Comparison of ENCODE assay signal across 12 cellular contexts in genomic region chr10:21529236-21529910, GRCh38. TPM values are rescaled to one million over a fixed set of nuclear protein-coding genes. Genes with fewer than 3 reads are reported as not detected.
A peak's percentile ranks its signal among the peaks of the same experiment; 100 is the strongest.
DNase-seq lines count a peak whose midpoint lies in the region; ATAC-seq, FAIRE-seq and TF ChIP-seq lines count a peak whose summit lies in the region.
"Had no signal": no experiment of that assay in that cellular context is flagged by ENCODE, and none has a peak within 500 bp of the region (broad histone marks: within the 10 kb centered on the region; RNA-seq: fewer than 3 reads in every experiment).

No MANE protein-coding gene starts in this region.

- WGBS in esophagus squamous epithelium, 2 donors, result 39 to 62% methylated on average over 5 of the region's 5 CpGs
- 57 to 58% methylated on average over 5 of the region's 5 CpGs for WGBS in pancreas, 2 donors

- POLR2A ChIA-PET in Caco-2 (lab: Charles Lee), result interaction anchor here (4.4 kb wide), 1 partner anchor 33 kb away, joined by 47 read pairs; no protein-coding TSS in a partner anchor

- H3K4me3 ChIP-seq in Caco-2 (ENCODE audit: low read depth, low read length), result no peak overlapping the region
- H3K4me3 ChIP-seq in MG63, result peak overlapping the region; percentile 63
- peak overlapping the region in 3 of 4 donors; percentile 76 to 85 (median 85) for H3K4me3 ChIP-seq in esophagus squamous epithelium
- H3K4me3 ChIP-seq in pancreas, result peak overlapping the region in 1 of 4 donors; percentile 60

- TF ChIP-seq CTCF in Caco-2 (IDR thresholded peaks at IDR 0.05; ENCODE audit: insufficient read depth in 1 of 2, low read depth in 1 of 2, low read length in 1 of 2, severe bottlenecking in 1 of 2, unreplicated experiment in 1 of 2) (no peak), esophagus squamous epithelium (IDR thresholded peaks at IDR 0.05) (no peak), pancreas (IDR thresholded peaks at IDR 0.05) (no peak)

- H3K36me3 ChIP-seq in Caco-2 (ENCODE audit: control insufficient read depth, insufficient read depth, low read length) (no peaks in the 10 kb centered on the region), MG63 (no peaks in the 10 kb centered on the region), esophagus squamous epithelium (no peaks in the 10 kb centered on the region), pancreas (no peaks in the 10 kb centered on the region)

- H3K9me3 Mint-ChIP-seq in Caco-2 (ENCODE audit: unreplicated experiment), result no peaks in the 10 kb centered on the region
- H3K9me3 Mint-ChIP-seq: naive thymus-derived CD4-positive, alpha-beta T cell had no signal

- TF ChIP-seq POLR2A in esophagus squamous epithelium (IDR thresholded peaks at IDR 0.05), result no peak

- peak overlapping the region; percentile 98 for H3K27ac Mint-ChIP-seq in Caco-2 (ENCODE audit: unreplicated experiment)

- H3K27ac ChIP-seq in esophagus squamous epithelium (peak overlapping the region; percentile 97 to 100 (median 100)), pancreas (peak overlapping the region in 3 of 4 donors; percentile 96 to 99 (median 97))

- peaks cover 23% of the 10 kb centered on the region for H3K4me1 Mint-ChIP-seq in Caco-2 (ENCODE audit: low read depth, unreplicated experiment)

- peak overlapping the region; percentile 88 for H3K4me3 Mint-ChIP-seq in Caco-2 (ENCODE audit: unreplicated experiment)

- H3K27me3 ChIP-seq in Caco-2 (replicated peaks; ENCODE audit: control insufficient read depth, insufficient read depth, low read length), result no peaks in the 10 kb centered on the region
- H3K27me3 ChIP-seq in MG63, result no peaks in the 10 kb centered on the region
- H3K27me3 ChIP-seq in esophagus squamous epithelium, result no peaks in the 10 kb centered on the region
- H3K27me3 ChIP-seq in pancreas, result no peaks in the 10 kb centered on the region

- no peaks in the 10 kb centered on the region for H3K9me3 ChIP-seq in Caco-2
- H3K9me3 ChIP-seq in MG63, result no peaks in the 10 kb centered on the region
- H3K9me3 ChIP-seq in esophagus squamous epithelium, result no peaks in the 10 kb centered on the region
- no peaks in the 10 kb centered on the region for H3K9me3 ChIP-seq in pancreas

- no peaks in the 10 kb centered on the region for H3K27me3 Mint-ChIP-seq in Caco-2 (ENCODE audit: insufficient read depth, unreplicated experiment)

- CTCF ChIA-PET in Caco-2 (lab: Charles Lee), result interaction anchor here (0.7 kb wide), 1 partner anchor 34 kb away, joined by 3 read pairs; no protein-coding TSS in a partner anchor

- intact Hi-C loops in Caco-2 (cut with micrococcal nuclease; ENCODE audit: unreplicated experiment), result loop anchor here (5.0 kb wide), 1 partner anchor 432 kb away; no protein-coding TSS in a partner anchor
- intact Hi-C loops in esophagus squamous epithelium (cut with DNase I), result no loop called here
- intact Hi-C loops in pancreas (cut with DNase I), result no loop called here

- no TSS peak for BruUV-seq in Caco-2 (replicated peaks; lab: Mats Ljungman, UMichigan)

- FAIRE-seq in pancreas (lab: Jason Lieb, UNC), result no peak
- FAIRE-seq in frontal cortex (lab: Jason Lieb, UNC), result no peak

- H3K4me1 ChIP-seq in Caco-2 (peaks cover 23% of the 10 kb centered on the region), esophagus squamous epithelium (peaks cover 0 to 62% (median 15%) of the 10 kb centered on the region in 3 donors), pancreas (peaks cover 12 to 20% (median 16%) of the 10 kb centered on the region in 3 donors)

- peaks cover 47% of the 10 kb centered on the region for H3K36me3 Mint-ChIP-seq in Caco-2 (ENCODE audit: insufficient read depth, unreplicated experiment)

- no peak for DNase-seq in Caco-2
- no peak for DNase-seq in MG63
- no peak for DNase-seq in esophagus squamous epithelium (lab: John Stamatoyannopoulos, UW)
- DNase-seq in pancreas, result no peak
- no peak for DNase-seq in frontal cortex (ENCODE audit: low spot score in 2 of 2)
- no peak for DNase-seq in DMS153 treated with DMSO at 0.1 percent for 48 hours (lab: John Stamatoyannopoulos, UW; ENCODE audit: unreplicated experiment)
- DNase-seq: COR-L47; naive thymus-derived CD4-positive, alpha-beta T cell; stimulated activated CD4-positive, alpha-beta T cell treated with anti-CD3 and anti-CD28 coated beads, Interleukin-4, amount 100 ng/mL, for 4 hours; trophoblast cell had no signal

- no peak for ATAC-seq in pancreas
- ATAC-seq in GM21825 (IDR thresholded peaks at IDR 0.05; ENCODE audit: unreplicated experiment), result no peak
- ATAC-seq in GM21360 (IDR thresholded peaks at IDR 0.05; ENCODE audit: unreplicated experiment), result no peak
- ATAC-seq: naive thymus-derived CD4-positive, alpha-beta T cell had no signal

RNA-seq across cellular contexts. Expression of gene SKIDA1, which starts 3.9 kb away (rescaled TPM):
- total RNA-seq in Caco-2 (2022) (5.7 and 6.3 TPM in 2 replicates), esophagus squamous epithelium (under 1 TPM in 3 of 4 donors, not detected in 1; 0.53 to 0.57 (median 0.57) TPM), pancreas (under 1 TPM; 0.51 to 0.97 (median 0.62) TPM), frontal cortex (11.0 TPM)
- total RNA-seq in MG63 (2014; rRNA removed; shearing (Covaris generic); ENCODE audit: low replicate concordance), result 2.0 and 3.1 TPM in 2 replicates
- polyA plus RNA-seq in pancreas, result under 1 TPM; 0.23 to 0.52 TPM

RNA-seq across cellular contexts. Expression of gene MLLT10, which starts 4.7 kb away (rescaled TPM):
- total RNA-seq in Caco-2 (2022) (84.3 and 85.3 TPM in 2 replicates), esophagus squamous epithelium (10 to 100 TPM; 22.7 to 49.6 (median 32.4) TPM), pancreas (10 to 100 TPM; 10.7 to 25.1 (median 15.4) TPM), frontal cortex (35.9 TPM)
- total RNA-seq in MG63 (2014; rRNA removed; shearing (Covaris generic); ENCODE audit: low replicate concordance), result 15.2 and 22.5 TPM in 2 replicates
- 10 to 100 TPM; 11.3 to 14.5 TPM for polyA plus RNA-seq in pancreas
